Comparison of ENCODE assay signal across 1 cellular context in the genomic region with DNA sequence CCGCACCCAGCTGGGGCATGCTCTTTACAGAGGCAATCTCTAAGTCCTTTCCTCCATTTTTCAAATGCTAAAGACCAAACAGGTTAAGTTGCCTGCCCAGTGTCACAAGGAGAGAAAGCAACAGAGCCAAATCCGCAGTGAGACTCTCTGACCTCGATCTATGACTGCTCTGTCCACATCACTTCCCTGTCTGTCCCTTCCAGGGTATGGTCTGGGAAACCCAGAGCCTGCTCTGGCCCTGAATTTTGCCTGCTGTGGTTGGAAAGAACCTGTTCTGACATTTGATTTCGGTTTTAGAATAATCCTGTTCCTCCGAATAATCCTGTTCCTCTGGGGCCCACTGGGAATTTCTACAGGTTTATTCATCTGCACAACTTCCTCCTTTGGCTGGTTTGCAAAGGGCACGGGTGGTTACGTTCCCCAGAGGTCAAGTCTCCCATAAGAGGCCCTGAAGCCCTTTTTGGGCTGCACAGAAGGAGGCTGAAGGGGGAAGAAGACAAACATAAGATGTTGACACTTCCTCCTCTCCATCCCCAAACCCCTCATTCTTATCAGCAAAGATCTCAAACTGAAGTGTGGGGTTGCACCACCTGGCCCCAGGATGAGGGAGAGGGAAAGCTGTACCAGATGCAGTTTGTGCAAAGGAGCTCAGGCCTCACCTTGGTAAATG.
TF ChIP-seq lines count a peak whose summit lies in the region.

No MANE protein-coding gene starts in this region.

TF ChIP-seq in GM12878, 131 proteins besides CTCF, POLR2A, EP300 and RAD21:
- TF ChIP-seq, protein P1, sequence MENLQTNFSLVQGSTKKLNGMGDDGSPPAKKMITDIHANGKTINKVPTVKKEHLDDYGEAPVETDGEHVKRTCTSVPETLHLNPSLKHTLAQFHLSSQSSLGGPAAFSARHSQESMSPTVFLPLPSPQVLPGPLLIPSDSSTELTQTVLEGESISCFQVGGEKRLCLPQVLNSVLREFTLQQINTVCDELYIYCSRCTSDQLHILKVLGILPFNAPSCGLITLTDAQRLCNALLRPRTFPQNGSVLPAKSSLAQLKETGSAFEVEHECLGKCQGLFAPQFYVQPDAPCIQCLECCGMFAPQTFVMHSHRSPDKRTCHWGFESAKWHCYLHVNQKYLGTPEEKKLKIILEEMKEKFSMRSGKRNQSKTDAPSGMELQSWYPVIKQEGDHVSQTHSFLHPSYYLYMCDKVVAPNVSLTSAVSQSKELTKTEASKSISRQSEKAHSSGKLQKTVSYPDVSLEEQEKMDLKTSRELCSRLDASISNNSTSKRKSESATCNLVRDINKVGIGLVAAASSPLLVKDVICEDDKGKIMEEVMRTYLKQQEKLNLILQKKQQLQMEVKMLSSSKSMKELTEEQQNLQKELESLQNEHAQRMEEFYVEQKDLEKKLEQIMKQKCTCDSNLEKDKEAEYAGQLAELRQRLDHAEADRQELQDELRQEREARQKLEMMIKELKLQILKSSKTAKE (IDR thresholded peaks at IDR 0.05; ENCODE audit: low read depth, poor library complexity, severe bottlenecking): no peak
- TF ChIP-seq IKZF2 (IDR thresholded peaks at IDR 0.05): peak; percentile 19 to 46; a peak in 1 of 4 replicates
- peak; percentile 52 for TF ChIP-seq IKZF1 (conservative IDR thresholded peaks at IDR 0.05)
